10 cellular contexts compared by ENCODE assay signal in the genomic region with DNA sequence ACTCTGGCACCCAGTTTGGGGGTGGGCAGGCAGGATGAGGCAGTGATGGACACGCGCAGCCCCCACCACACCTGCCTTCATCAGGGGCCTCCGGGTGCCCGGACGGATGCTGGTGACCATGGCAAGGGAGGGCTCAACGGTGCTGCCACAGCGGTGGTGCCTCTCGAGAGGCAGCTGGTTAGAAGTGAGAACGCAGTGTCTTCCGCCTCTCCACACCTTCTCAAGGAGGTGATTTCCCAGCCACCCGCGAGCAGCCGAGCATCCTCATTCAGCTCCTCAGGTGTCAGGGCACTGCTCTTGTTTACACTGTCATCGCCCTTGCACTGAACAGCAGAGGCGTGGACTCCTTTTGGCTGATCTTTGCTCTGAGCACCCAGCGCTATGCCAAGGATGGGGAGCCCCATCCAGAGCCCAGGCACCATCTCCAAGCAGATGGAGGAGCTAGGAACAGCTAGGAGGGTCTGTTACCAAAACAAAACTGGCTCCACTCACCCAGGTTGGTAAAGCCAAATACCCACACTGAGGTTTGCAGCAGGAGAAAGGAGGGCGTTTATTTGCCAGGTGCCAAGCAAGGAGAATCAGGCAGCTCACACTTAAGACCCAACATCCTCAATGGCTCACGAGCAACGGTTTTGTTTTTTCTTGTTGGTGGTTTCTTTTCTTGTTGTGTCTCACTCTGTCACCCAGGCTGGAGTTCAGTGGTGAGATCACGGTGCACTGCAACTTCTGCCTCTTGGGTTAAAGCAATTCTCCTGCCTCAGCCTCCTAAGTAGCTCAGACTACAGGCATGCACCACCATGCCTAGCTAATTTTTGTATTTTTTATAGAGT.
A peak's percentile ranks its signal among the peaks of the same experiment; 100 is the strongest.
DNase-seq lines count a peak whose midpoint lies in the region; ATAC-seq and TF ChIP-seq lines count a peak whose summit lies in the region.
"Had no signal": no experiment of that assay in that cellular context is flagged by ENCODE, and none has a peak within 500 bp of the region (broad histone marks: within the 10 kb centered on the region; RNA-seq: fewer than 3 reads in every experiment).

No MANE protein-coding gene starts in this region.

- no peak overlapping the region for H3K4me3 ChIP-seq in GM12865 (ENCODE audit: low read depth, low read length)
- H3K4me3 ChIP-seq: GM23338 had no signal

- H3K27me3 Mint-ChIP-seq in nephron progenitor cell (ENCODE audit: low read depth, poor library complexity) (peaks cover 70% of the 10 kb centered on the region), HFFc6 (ENCODE audit: insufficient read depth) (peaks cover 35% of the 10 kb centered on the region), type B pancreatic cell (peaks cover 55% of the 10 kb centered on the region)

- peaks cover 29% of the 10 kb centered on the region for H3K4me1 Mint-ChIP-seq in nephron progenitor cell
- peaks cover 8% of the 10 kb centered on the region; the same call in 1 of the 2 replicates for H3K4me1 Mint-ChIP-seq in HFFc6 (ENCODE audit: low read depth)
- peaks cover 26% of the 10 kb centered on the region for H3K4me1 Mint-ChIP-seq in type B pancreatic cell (ENCODE audit: unreplicated experiment)

- TF ChIP-seq CTCF in GM12865 (IDR thresholded peaks at IDR 0.05; ENCODE audit: insufficient read depth, low read depth, low read length, missing control alignments) (no peak), nephron progenitor cell (IDR thresholded peaks at IDR 0.05) (no peak), HFFc6 (IDR thresholded peaks at IDR 0.05) (no peak), type B pancreatic cell (conservative IDR thresholded peaks at IDR 0.05) (no peak)

- H3K36me3 Mint-ChIP-seq in activated naive CD4-positive, alpha-beta T cell treated with anti-CD3 and anti-CD28 coated beads, Interleukin-2, amount 50 U/mL, for 72 hours, result no peaks in the 10 kb centered on the region
- peaks cover 4% of the 10 kb centered on the region for H3K36me3 Mint-ChIP-seq in nephron progenitor cell (ENCODE audit: low read depth)
- no peaks in the 10 kb centered on the region for H3K36me3 Mint-ChIP-seq in HFFc6 (ENCODE audit: low read depth)
- H3K36me3 Mint-ChIP-seq in type B pancreatic cell, result no peaks in the 10 kb centered on the region

- peak; percentile 85 to 93 for ATAC-seq in activated naive CD4-positive, alpha-beta T cell treated with anti-CD3 and anti-CD28 coated beads, Interleukin-2, amount 50 U/mL, for 72 hours
- no peak for ATAC-seq in GM19351 (IDR thresholded peaks at IDR 0.05; ENCODE audit: unreplicated experiment)
- ATAC-seq: GM23338 had no signal

- DNase-seq in GM12865 (ENCODE audit: low read depth), result peak; percentile 31
- DNase-seq in activated CD4-positive, alpha-beta T cell treated with anti-CD3 and anti-CD28 coated beads, Interleukin-2, amount 50 U/mL, for 1 hour, result peak; percentile 67
- DNase-seq in activated naive CD4-positive, alpha-beta T cell treated with anti-CD3 and anti-CD28 coated beads, Interleukin-2, amount 50 U/mL, for 72 hours (ENCODE audit: low spot score in 2 of 2), result peak; percentile 60 to 62
- peak; percentile 32 to 35 for DNase-seq in stimulated activated CD4-positive, alpha-beta T cell treated with anti-CD3 and anti-CD28 coated beads, Interleukin-4, amount 100 ng/mL, for 48 hours (ENCODE audit: low read depth in 2 of 2)
- DNase-seq in nephron progenitor cell, result no peak
- DNase-seq in HFFc6, result no peak
- no peak for DNase-seq in type B pancreatic cell (ENCODE audit: extremely low spot score, unreplicated experiment)
- DNase-seq: NCI-H524 treated with DMSO at 0.1 percent for 48 hours had no signal

- no peak overlapping the region for H3K4me3 Mint-ChIP-seq in nephron progenitor cell
- H3K4me3 Mint-ChIP-seq in HFFc6, result no peak overlapping the region
- H3K4me3 Mint-ChIP-seq in type B pancreatic cell, result no peak overlapping the region
- H3K4me3 Mint-ChIP-seq: GM23338 had no signal

- H3K9me3 Mint-ChIP-seq in activated naive CD4-positive, alpha-beta T cell treated with anti-CD3 and anti-CD28 coated beads, Interleukin-2, amount 50 U/mL, for 72 hours, result no peaks in the 10 kb centered on the region
- H3K9me3 Mint-ChIP-seq in nephron progenitor cell (no peaks in the 10 kb centered on the region), HFFc6 (no peaks in the 10 kb centered on the region), type B pancreatic cell (no peaks in the 10 kb centered on the region)

- peak overlapping the region; percentile 15 to 93 for H3K27ac Mint-ChIP-seq in activated naive CD4-positive, alpha-beta T cell treated with anti-CD3 and anti-CD28 coated beads, Interleukin-2, amount 50 U/mL, for 72 hours
- H3K27ac Mint-ChIP-seq in nephron progenitor cell, result no peak overlapping the region
- no peak overlapping the region for H3K27ac Mint-ChIP-seq in HFFc6
- no peak overlapping the region for H3K27ac Mint-ChIP-seq in type B pancreatic cell
- H3K27ac Mint-ChIP-seq: GM23338 had no signal

Comparison
In these comparisons a context has a peak if more than half of its experiments do, and no peak if none do; other contexts are left out.
1. DNase-seq: peak in GM12865 (single experiment), activated CD4-positive, alpha-beta T cell treated with anti-CD3 and anti-CD28 coated beads, Interleukin-2, amount 50 U/mL, for 1 hour (single experiment), activated naive CD4-positive, alpha-beta T cell treated with anti-CD3 and anti-CD28 coated beads, Interleukin-2, amount 50 U/mL, for 72 hours (2 of 2) and stimulated activated CD4-positive, alpha-beta T cell treated with anti-CD3 and anti-CD28 coated beads, Interleukin-4, amount 100 ng/mL, for 48 hours (2 of 2); none in nephron progenitor cell (single experiment), HFFc6 (single experiment) and type B pancreatic cell (single experiment).
2. H3K27ac Mint-ChIP-seq: peak in activated naive CD4-positive, alpha-beta T cell treated with anti-CD3 and anti-CD28 coated beads, Interleukin-2, amount 50 U/mL, for 72 hours (2 of 2); none in nephron progenitor cell (single experiment), HFFc6 (single experiment) and type B pancreatic cell (single experiment).